ENCODE assay signal across 1 cellular context in genomic region chr3:23685484-23686258, GRCh38.
TF ChIP-seq lines count a peak whose summit lies in the region.

No MANE protein-coding gene starts in this region.

TF ChIP-seq in A549, 52 proteins besides CTCF, POLR2A, EP300 and RAD21 (continued from another document):
- TF ChIP-seq KDM1A (IDR thresholded peaks at IDR 0.05; ENCODE audit: low read depth) (no peak), RCOR1 (IDR thresholded peaks at IDR 0.05; ENCODE audit: low read depth, low read length) (no peak), HOXA7 (CRISPR knock-in tag; IDR thresholded peaks at IDR 0.05) (no peak), JUNB (IDR thresholded peaks at IDR 0.05) (peak; percentile 96), POLR2AphosphoS2 (conservative IDR thresholded peaks at IDR 0.05; ENCODE audit: low read length) (no peak), SMC3 (IDR thresholded peaks at IDR 0.05) (peak; percentile 46; the same call in 1 of the 3 replicates), ZNF302 (CRISPR knock-in tag; IDR thresholded peaks at IDR 0.05) (no peak), NFE2L2 (conservative IDR thresholded peaks at IDR 0.05; ENCODE audit: low read length) (no peak), MYC (IDR thresholded peaks at IDR 0.05; ENCODE audit: borderline replicate concordance, low read length) (no peak), SREBF2 (IDR thresholded peaks at IDR 0.05) (no peak), KDM5A (IDR thresholded peaks at IDR 0.05) (no peak), USF2 (IDR thresholded peaks at IDR 0.05) (no peak), CHD4 (IDR thresholded peaks at IDR 0.05; ENCODE audit: borderline replicate concordance) (no peak), HEYL (CRISPR knock-in tag; IDR thresholded peaks at IDR 0.05) (no peak), HDAC2 (IDR thresholded peaks at IDR 0.05) (no peak), ZFP36 (IDR thresholded peaks at IDR 0.05; ENCODE audit: borderline replicate concordance, partially characterized antibody) (no peak), CBX2 (IDR thresholded peaks at IDR 0.05; ENCODE audit: borderline replicate concordance, low read depth) (no peak), PBX3 (IDR thresholded peaks at IDR 0.05) (no peak), FOSB (CRISPR knock-in tag; IDR thresholded peaks at IDR 0.05) (no peak), RNF2 (IDR thresholded peaks at IDR 0.05; ENCODE audit: borderline replicate concordance, low read depth) (no peak), HES2 (IDR thresholded peaks at IDR 0.05) (no peak), FOSL2 (IDR thresholded peaks at IDR 0.05) (peak; percentile 95), FOSL2 (CRISPR knock-in tag; IDR thresholded peaks at IDR 0.05) (peak; percentile 99), EHF (CRISPR knock-in tag; IDR thresholded peaks at IDR 0.05) (no peak), MAX (IDR thresholded peaks at IDR 0.05) (peak; percentile 63; the same call in 1 of the 2 replicates), FOXS1 (CRISPR knock-in tag; IDR thresholded peaks at IDR 0.05) (no peak), MAFK (IDR thresholded peaks at IDR 0.05; ENCODE audit: partially characterized antibody) (no peak), NR3C1 (IDR thresholded peaks at IDR 0.05) (no peak), ZSCAN20 (CRISPR knock-in tag; IDR thresholded peaks at IDR 0.05) (no peak), JUN (IDR thresholded peaks at IDR 0.05) (peak; percentile 88 to 94; a peak in 4 of 5 replicates), REST (IDR thresholded peaks at IDR 0.05) (no peak), ATOH8 (CRISPR knock-in tag; IDR thresholded peaks at IDR 0.05; ENCODE audit: low read depth) (no peak), ELK1 (IDR thresholded peaks at IDR 0.05; ENCODE audit: low read depth, low read length) (no peak), HMGXB4 (CRISPR knock-in tag; IDR thresholded peaks at IDR 0.05; ENCODE audit: borderline replicate concordance) (no peak), BHLHE40 (IDR thresholded peaks at IDR 0.05; ENCODE audit: low read depth, low read length) (no peak)
